Comparison of ENCODE assay signal across 13 cellular contexts in the genomic region with DNA sequence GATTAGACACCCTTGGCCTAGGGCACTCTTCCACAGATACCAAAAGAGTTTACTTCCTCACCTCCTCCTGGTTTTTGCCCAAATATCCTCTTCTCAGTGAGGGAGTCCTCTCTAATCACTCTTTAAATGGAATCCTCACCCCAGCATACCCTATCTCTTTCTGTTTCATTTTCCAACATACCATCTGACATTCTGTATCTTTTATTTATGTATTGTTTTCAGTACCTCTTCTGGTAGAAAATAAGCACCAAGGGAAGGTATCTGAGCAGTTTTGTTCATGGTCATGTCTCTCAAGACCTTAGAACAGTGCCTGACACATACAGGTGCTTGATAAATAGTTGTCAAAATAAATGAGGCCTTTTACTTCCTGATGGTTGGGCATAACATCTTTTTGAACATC. TPM values are rescaled to one million over a fixed set of nuclear protein-coding genes. Genes with fewer than 3 reads are reported as not detected.
A peak's percentile ranks its signal among the peaks of the same experiment; 100 is the strongest.
DNase-seq lines count a peak whose midpoint lies in the region; ATAC-seq, FAIRE-seq and TF ChIP-seq lines count a peak whose summit lies in the region.
"Had no signal": no experiment of that assay in that cellular context is flagged by ENCODE, and none has a peak within 500 bp of the region (broad histone marks: within the 10 kb centered on the region; RNA-seq: fewer than 3 reads in every experiment).

No MANE protein-coding gene starts in this region.

- H3K27ac Mint-ChIP-seq in stimulated activated naive CD8-positive, alpha-beta T cell treated with anti-CD3 and anti-CD28 coated beads, Interleukin-15, Interleukin-2, amounts not matched to agents 100 ng/mL and 50 ng/mL, for 24 hours, result peak overlapping the region; percentile 67
- H3K27ac Mint-ChIP-seq in HFFc6, result no peak overlapping the region; the same call in 1 of the 2 replicates
- H3K27ac Mint-ChIP-seq: WTC11 had no signal

- intact Hi-C loops in body of pancreas (cut with DNase I), result no loop called here
- intact Hi-C loops in pancreas (cut with DNase I), result no loop called here

- DNase-seq in stimulated activated naive CD8-positive, alpha-beta T cell treated with anti-CD3 and anti-CD28 coated beads, Interleukin-15, Interleukin-2, amounts not matched to agents 100 U/mL and 50 U/mL, for 24 hours, result no peak
- no peak for DNase-seq in DMS 273 treated with DMSO at 0.1 percent for 48 hours (lab: John Stamatoyannopoulos, UW)
- no peak for DNase-seq in body of pancreas
- DNase-seq in HFFc6, result no peak
- DNase-seq in pancreas, result no peak
- DNase-seq: AML-193; stimulated activated naive CD4-positive, alpha-beta T cell had no signal

- H3K4me1 ChIP-seq in body of pancreas (no peaks in the 10 kb centered on the region), pancreas (no peaks in the 10 kb centered on the region)

- FAIRE-seq in pancreas (lab: Jason Lieb, UNC), result no peak

- no peak for ATAC-seq in stimulated activated naive CD8-positive, alpha-beta T cell treated with anti-CD3 and anti-CD28 coated beads, Interleukin-15, Interleukin-2, amounts not matched to agents 100 U/mL and 50 U/mL, for 24 hours
- ATAC-seq in HG02623 (IDR thresholded peaks at IDR 0.05; ENCODE audit: unreplicated experiment) (peak; percentile 75), HG03520 (IDR thresholded peaks at IDR 0.05; ENCODE audit: unreplicated experiment) (peak; percentile 74), body of pancreas (no peak), pancreas (no peak)
- ATAC-seq: WTC11 had no signal

- no peaks in the 10 kb centered on the region for H3K36me3 Mint-ChIP-seq in stimulated activated naive CD8-positive, alpha-beta T cell treated with anti-CD3 and anti-CD28 coated beads, Interleukin-15, Interleukin-2, amounts not matched to agents 100 ng/mL and 50 ng/mL, for 24 hours (ENCODE audit: low read depth)
- H3K36me3 Mint-ChIP-seq in HFFc6 (ENCODE audit: low read depth), result no peaks in the 10 kb centered on the region
- H3K36me3 Mint-ChIP-seq: WTC11 had no signal

- no peaks in the 10 kb centered on the region for H3K27me3 Mint-ChIP-seq in stimulated activated naive CD8-positive, alpha-beta T cell treated with anti-CD3 and anti-CD28 coated beads, Interleukin-15, Interleukin-2, amounts not matched to agents 100 ng/mL and 50 ng/mL, for 24 hours
- no peaks in the 10 kb centered on the region for H3K27me3 Mint-ChIP-seq in HFFc6 (ENCODE audit: insufficient read depth)

- no peaks in the 10 kb centered on the region for H3K27me3 ChIP-seq in body of pancreas
- H3K27me3 ChIP-seq in pancreas, result no peaks in the 10 kb centered on the region

- TF ChIP-seq CTCF in body of pancreas (IDR thresholded peaks at IDR 0.05), result no peak
- no peak for TF ChIP-seq CTCF in HFFc6 (IDR thresholded peaks at IDR 0.05)
- TF ChIP-seq CTCF in pancreas (IDR thresholded peaks at IDR 0.05), result no peak

- no peak overlapping the region for H3K4me3 Mint-ChIP-seq in stimulated activated naive CD8-positive, alpha-beta T cell treated with anti-CD3 and anti-CD28 coated beads, Interleukin-15, Interleukin-2, amounts not matched to agents 100 ng/mL and 50 ng/mL, for 24 hours
- H3K4me3 Mint-ChIP-seq in HFFc6, result no peak overlapping the region
- H3K4me3 Mint-ChIP-seq: WTC11 had no signal

- peaks cover 23% of the 10 kb centered on the region for H3K4me1 Mint-ChIP-seq in stimulated activated naive CD8-positive, alpha-beta T cell treated with anti-CD3 and anti-CD28 coated beads, Interleukin-15, Interleukin-2, amounts not matched to agents 100 ng/mL and 50 ng/mL, for 24 hours (ENCODE audit: low read depth)
- peaks cover 21% of the 10 kb centered on the region for H3K4me1 Mint-ChIP-seq in HFFc6 (ENCODE audit: low read depth)

- H3K9me3 ChIP-seq in body of pancreas, result no peaks in the 10 kb centered on the region
- H3K9me3 ChIP-seq in pancreas, result no peaks in the 10 kb centered on the region

- H3K4me3 ChIP-seq in body of pancreas (no peak overlapping the region), pancreas (no peak overlapping the region)
- H3K4me3 ChIP-seq: skin epidermis had no signal

- H3K27ac ChIP-seq in body of pancreas (no peak overlapping the region), pancreas (no peak overlapping the region)

- TF ChIP-seq POLR2A in body of pancreas (IDR thresholded peaks at IDR 0.05), result no peak

- H3K36me3 ChIP-seq in body of pancreas (replicated peaks in 1 of 2; ENCODE audit: insufficient read depth in 1 of 2, low read depth in 2 of 2), result no peaks in the 10 kb centered on the region
- H3K36me3 ChIP-seq in pancreas, result no peaks in the 10 kb centered on the region

- H3K9me3 Mint-ChIP-seq in stimulated activated naive CD8-positive, alpha-beta T cell treated with anti-CD3 and anti-CD28 coated beads, Interleukin-15, Interleukin-2, amounts not matched to agents 100 ng/mL and 50 ng/mL, for 24 hours, result no peaks in the 10 kb centered on the region
- H3K9me3 Mint-ChIP-seq in HFFc6, result no peaks in the 10 kb centered on the region; the same call in 1 of the 2 replicates

RNA-seq across cellular contexts. Expression of gene KIAA0408, which starts 55.1 kb away (rescaled TPM):
- total RNA-seq in body of pancreas, result 1 to 10 TPM; 1.3 TPM
- 1 to 10 TPM; 1.4 to 3.5 (median 2.3) TPM for total RNA-seq in HFFc6 (2021; fragmentation: NEBNext Ultra II Directional; extraction: Animal tissue kit (Norgen Biotek cat#: 25700))
- 1 to 10 TPM in 3 of 6 donors, under 1 TPM in 3; 0.09 to 1.3 (median 0.72) TPM for total RNA-seq in pancreas
- polyA plus RNA-seq in pancreas, result 1 to 10 TPM; 1.3 to 4.9 TPM
- total RNA-seq: MCF 10A had no signal

Comparison
In these comparisons a context has a peak if more than half of its experiments do, and no peak if none do; other contexts are left out.
1. ATAC-seq: peak in HG02623 (single experiment) and HG03520 (single experiment); none in stimulated activated naive CD8-positive, alpha-beta T cell treated with anti-CD3 and anti-CD28 coated beads, Interleukin-15, Interleukin-2, amounts not matched to agents 100 U/mL and 50 U/mL, for 24 hours (single experiment), body of pancreas (single experiment) and pancreas (0 of 4).